Comparison of ENCODE assay signal across 25 cellular contexts in the genomic region with DNA sequence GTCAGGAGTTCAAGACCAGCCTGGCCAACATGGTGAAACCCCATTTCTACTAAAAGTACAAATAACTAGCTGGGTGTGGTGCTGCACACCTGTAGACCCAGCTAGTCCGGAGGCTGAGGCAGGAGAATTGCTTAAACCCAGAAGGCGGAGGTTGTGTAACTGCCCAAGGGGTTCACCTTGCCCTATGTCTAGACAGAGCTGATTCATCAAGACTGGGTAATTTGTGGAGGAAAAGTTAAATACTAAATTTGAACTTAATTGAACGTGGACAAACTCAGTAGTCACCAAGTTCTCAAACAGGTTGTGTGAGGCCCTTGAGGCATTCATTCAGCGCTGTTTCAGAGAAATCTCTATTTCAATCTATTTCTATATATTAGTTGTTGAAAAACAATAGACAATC. TPM values are rescaled to one million over a fixed set of nuclear protein-coding genes. Genes with fewer than 3 reads are reported as not detected.
DNase-seq lines count a peak whose midpoint lies in the region; ATAC-seq, FAIRE-seq and TF ChIP-seq lines count a peak whose summit lies in the region.
"Had no signal": no experiment of that assay in that cellular context is flagged by ENCODE, and none has a peak within 500 bp of the region (broad histone marks: within the 10 kb centered on the region; RNA-seq: fewer than 3 reads in every experiment).

No MANE protein-coding gene starts in this region.

- H4K8ac ChIP-seq in H9 (replicated peaks; ENCODE audit: insufficient read length, low read depth, low read length), result no peak overlapping the region

- H3K27ac ChIP-seq in H9 (ENCODE audit: insufficient read length, low read depth, low read length) (no peak overlapping the region), smooth muscle cell (ENCODE audit: low read depth) (peak overlapping the region; percentile 52), heart right ventricle (no peak overlapping the region)
- H3K27ac ChIP-seq: A549; BLaER1 treated with 17β-estradiol and CSF1 and Interleukin-3, amounts not matched to agents 10 nM and 100 nM had no signal

- H3K4me3 Mint-ChIP-seq in H9, result no peak overlapping the region
- H3K4me3 Mint-ChIP-seq: CD14-positive monocyte; CD4-positive, alpha-beta T cell; CD8-positive, alpha-beta memory T cell had no signal

- TF ChIP-seq CTCF in H9 (conservative IDR thresholded peaks at IDR 0.05) (no peak), bronchial epithelial cell (IDR thresholded peaks at IDR 0.05; ENCODE audit: insufficient read depth, low read length, severe bottlenecking) (no peak), smooth muscle cell (IDR thresholded peaks at IDR 0.05; ENCODE audit: borderline replicate concordance, insufficient read depth, poor library complexity, severe bottlenecking) (no peak), heart right ventricle (IDR thresholded peaks at IDR 0.05) (no peak)

- H3K4me1 ChIP-seq in H9 (ENCODE audit: insufficient read depth, low read length) (no peaks in the 10 kb centered on the region), smooth muscle cell (ENCODE audit: low read depth) (peaks cover 5% of the 10 kb centered on the region), heart right ventricle (no peaks in the 10 kb centered on the region)
- H3K4me1 ChIP-seq: A549; BE2C; BLaER1 treated with 17β-estradiol and CSF1 and Interleukin-3, amounts not matched to agents 10 nM and 100 nM had no signal

- intact Hi-C loops in heart right ventricle (cut with DNase I), result no loop called here

- H3K9me3 Mint-ChIP-seq in H9, result peaks cover 15 to 27% of the 10 kb centered on the region in 2 experiments
- H3K9me3 Mint-ChIP-seq: CD4-positive, alpha-beta T cell; CD8-positive, alpha-beta memory T cell had no signal

- ATAC-seq in GM18909 (IDR thresholded peaks at IDR 0.05; ENCODE audit: poor library complexity, unreplicated experiment), result no peak
- ATAC-seq in heart right ventricle, result no peak
- ATAC-seq: A549, GM12878, HCT116 had no signal

- H3K79me1 ChIP-seq in H9 (ENCODE audit: insufficient read depth, low read depth, low read length, poor library complexity, severe bottlenecking), result no peaks in the 10 kb centered on the region

- H2BK120ac ChIP-seq in H9 (ENCODE audit: low read depth, low read length, poor library complexity, severe bottlenecking), result no peak overlapping the region

- no peaks in the 10 kb centered on the region for H3F3A ChIP-seq in smooth muscle cell (ENCODE audit: low read depth)

- no peak overlapping the region for H3K23ac ChIP-seq in H9 (ENCODE audit: insufficient read length, low read depth, low read length)

- H4K5ac ChIP-seq in H9 (ENCODE audit: insufficient read length, low read depth, low read length), result no peak overlapping the region

- peaks cover 5 to 19% (median 12%) of the 10 kb centered on the region in 3 experiments; a peak in 6 of 7 replicates for H3K36me3 Mint-ChIP-seq in H9 (ENCODE audit: insufficient read depth in 1 of 3, low read depth in 3 of 3)
- H3K36me3 Mint-ChIP-seq: CD14-positive monocyte had no signal

- H3K27me3 ChIP-seq in H9 (ENCODE audit: insufficient read depth, low read length), result no peaks in the 10 kb centered on the region
- no peaks in the 10 kb centered on the region for H3K27me3 ChIP-seq in bronchial epithelial cell (ENCODE audit: control insufficient read depth, insufficient read depth, low read length)
- no peaks in the 10 kb centered on the region for H3K27me3 ChIP-seq in smooth muscle cell (ENCODE audit: low read depth)
- no peaks in the 10 kb centered on the region for H3K27me3 ChIP-seq in heart right ventricle
- H3K27me3 ChIP-seq: BE2C; BLaER1 treated with 17β-estradiol and CSF1 and Interleukin-3, amounts not matched to agents 10 nM and 100 nM had no signal

- H3K4ac ChIP-seq in H9 (ENCODE audit: low read depth, low read length), result no peak overlapping the region

- no peak overlapping the region for H3K4me3 ChIP-seq in bronchial epithelial cell (ENCODE audit: low read depth, low read length)
- no peak overlapping the region for H3K4me3 ChIP-seq in smooth muscle cell
- no peak overlapping the region for H3K4me3 ChIP-seq in heart right ventricle
- H3K4me3 ChIP-seq: A549; BLaER1 treated with 17β-estradiol and CSF1 and Interleukin-3, amounts not matched to agents 10 nM and 100 nM; GM12878 had no signal

- no peak overlapping the region for H2BK12ac ChIP-seq in H9 (ENCODE audit: insufficient read length, low read depth, low read length)

- H2BK5ac ChIP-seq in H9 (ENCODE audit: insufficient read length, low read length), result no peak overlapping the region

- no peak overlapping the region for H4K91ac ChIP-seq in H9 (ENCODE audit: insufficient read length, low read depth, low read length)

- H3K9me3 ChIP-seq in H9 (ENCODE audit: control insufficient read depth, low read depth, low read length), result no peaks in the 10 kb centered on the region
- no peaks in the 10 kb centered on the region for H3K9me3 ChIP-seq in smooth muscle cell (replicated peaks; ENCODE audit: low read depth)
- H3K9me3 ChIP-seq in heart right ventricle, result peaks cover 0 to 11% (median 0%) of the 10 kb centered on the region in 11 donors
- H3K9me3 ChIP-seq: A549, BE2C had no signal

- H3K4me2 ChIP-seq in H9 (ENCODE audit: insufficient read depth, insufficient read length, low read length) (no peak overlapping the region), smooth muscle cell (no peak overlapping the region)
- H3K4me2 ChIP-seq: A549; BLaER1 treated with 17β-estradiol and CSF1 and Interleukin-3, amounts not matched to agents 10 nM and 100 nM had no signal

- no peak overlapping the region for H3K9ac ChIP-seq in H9 (ENCODE audit: extremely low read depth, insufficient read length, low read length)
- no peak overlapping the region for H3K9ac ChIP-seq in smooth muscle cell (ENCODE audit: low read depth)
- H3K9ac ChIP-seq: BLaER1 treated with 17β-estradiol and CSF1 and Interleukin-3, amounts not matched to agents 10 nM and 100 nM had no signal

- no peak overlapping the region for H3K27ac Mint-ChIP-seq in H9
- H3K27ac Mint-ChIP-seq: CD14-positive monocyte; CD4-positive, alpha-beta T cell; CD8-positive, alpha-beta memory T cell had no signal

- H3K36me3 ChIP-seq in bronchial epithelial cell (ENCODE audit: control insufficient read depth, insufficient read depth, low read length), result no peaks in the 10 kb centered on the region
- H3K36me3 ChIP-seq in smooth muscle cell (ENCODE audit: low read depth), result no peaks in the 10 kb centered on the region
- H3K36me3 ChIP-seq in heart right ventricle, result no peaks in the 10 kb centered on the region
- H3K36me3 ChIP-seq: BE2C; BLaER1 treated with 17β-estradiol and CSF1 and Interleukin-3, amounts not matched to agents 10 nM and 100 nM had no signal

- WGBS in H9 (ENCODE audit: extremely low coverage, insufficient read length, low lambda C conversion rate), result no CpG with 5 or more reads among the region's 4 CpGs
- 82% methylated on average over 4 of the region's 4 CpGs for WGBS in smooth muscle cell (ENCODE audit: low lambda C conversion rate)
- WGBS in heart right ventricle, 2 donors, result 93 to 95% methylated on average over 4 of the region's 4 CpGs

- H3K56ac ChIP-seq in H9 (ENCODE audit: insufficient read length, low read depth, low read length), result no peak overlapping the region

- peaks cover 19 to 25% of the 10 kb centered on the region in 2 experiments for H3K4me1 Mint-ChIP-seq in H9
- H3K4me1 Mint-ChIP-seq: CD14-positive monocyte; CD8-positive, alpha-beta memory T cell had no signal

- H2AK5ac ChIP-seq in H9 (ENCODE audit: insufficient read length, low read length), result no peak overlapping the region

- H3T11ph ChIP-seq in H9 (ENCODE audit: low read length), result no peak overlapping the region

- no peak overlapping the region for H2BK15ac ChIP-seq in H9 (ENCODE audit: low read depth, low read length)

- FAIRE-seq in bronchial epithelial cell (lab: Jason Lieb, UNC), result no peak
- FAIRE-seq: A549, D721Med, GM12878, H1 had no signal

- H2AFZ ChIP-seq in H9 (ENCODE audit: low read length), result no peak overlapping the region
- no peak overlapping the region for H2AFZ ChIP-seq in smooth muscle cell (ENCODE audit: low read depth)

- no peak overlapping the region for H3K18ac ChIP-seq in H9 (ENCODE audit: insufficient read length, low read depth, low read length)

- H4K20me1 ChIP-seq in H9 (ENCODE audit: control insufficient read depth, insufficient read depth, insufficient read length) (no peaks in the 10 kb centered on the region), smooth muscle cell (ENCODE audit: low read depth) (no peaks in the 10 kb centered on the region)
- H4K20me1 ChIP-seq: BLaER1 treated with 17β-estradiol and CSF1 and Interleukin-3, amounts not matched to agents 10 nM and 100 nM had no signal

- DNase-seq in H9 (no peak), bronchial epithelial cell (ENCODE audit: low read depth) (peak; percentile 16), iris pigment epithelial cell (ENCODE audit: low read depth) (peak; percentile 9), smooth muscle cell (lab: John Stamatoyannopoulos, UW; ENCODE audit: unreplicated experiment) (no peak), heart right ventricle (no peak), NCI-H2227 (lab: John Stamatoyannopoulos, UW; ENCODE audit: unreplicated experiment) (no peak)
- DNase-seq in stimulated activated CD4-positive, alpha-beta T cell treated with anti-CD3 and anti-CD28 coated beads, Interleukin-4, amount 100 ng/mL, for 4 hours, result no peak
- DNase-seq: 8988T; ACHN; AML-193; BE2C; CD4-positive, alpha-beta T cell; CD8-positive, alpha-beta memory T cell; DMS 273 treated with DMSO at 0.1 percent for 48 hours; DMS79; EL; GDM1 had no signal

- peaks cover 7% of the 10 kb centered on the region for H3K27me3 Mint-ChIP-seq in H9 (ENCODE audit: low read depth)
- H3K27me3 Mint-ChIP-seq: CD4-positive, alpha-beta T cell; CD8-positive, alpha-beta memory T cell had no signal

- peak overlapping the region; percentile 6 for H2BK20ac ChIP-seq in H9 (ENCODE audit: low read depth, low read length, poor library complexity, severe bottlenecking)

- no peaks in the 10 kb centered on the region for H3K79me2 ChIP-seq in H9 (ENCODE audit: insufficient read depth, low read length)
- H3K79me2 ChIP-seq in smooth muscle cell (ENCODE audit: low read depth), result no peaks in the 10 kb centered on the region

- no peak overlapping the region for H3K14ac ChIP-seq in H9 (ENCODE audit: insufficient read depth, low read length)

- H3K23me2 ChIP-seq in H9 (ENCODE audit: insufficient read length, low read depth, low read length, poor library complexity, severe bottlenecking), result no peaks in the 10 kb centered on the region

RNA-seq across cellular contexts. Expression of a gene that starts 13.7 kb away (rescaled TPM):
- total RNA-seq in H9 (2021) (21.1 and 21.5 TPM in 2 replicates), bronchial epithelial cell (2.6 and 3.1 TPM in 2 replicates), smooth muscle cell (10.8 and 12.0 TPM in 2 replicates), heart right ventricle (1 to 10 TPM; 1.0 to 2.6 (median 2.3) TPM)
- polyA plus RNA-seq in smooth muscle cell (2.2 and 3.1 TPM in 2 replicates), heart right ventricle (1 to 10 TPM; 1.2 to 1.3 TPM)

Comparison
In these comparisons a context has a peak if more than half of its experiments do, and no peak if none do; other contexts are left out.
1. DNase-seq: peak in bronchial epithelial cell (single experiment) and iris pigment epithelial cell (single experiment); none in H9 (single experiment), smooth muscle cell (single experiment), stimulated activated CD4-positive, alpha-beta T cell treated with anti-CD3 and anti-CD28 coated beads, Interleukin-4, amount 100 ng/mL, for 4 hours (0 of 2), heart right ventricle (0 of 2) and NCI-H2227 (single experiment).